ENCODE assay signal across 8 cellular contexts in the genomic region with DNA sequence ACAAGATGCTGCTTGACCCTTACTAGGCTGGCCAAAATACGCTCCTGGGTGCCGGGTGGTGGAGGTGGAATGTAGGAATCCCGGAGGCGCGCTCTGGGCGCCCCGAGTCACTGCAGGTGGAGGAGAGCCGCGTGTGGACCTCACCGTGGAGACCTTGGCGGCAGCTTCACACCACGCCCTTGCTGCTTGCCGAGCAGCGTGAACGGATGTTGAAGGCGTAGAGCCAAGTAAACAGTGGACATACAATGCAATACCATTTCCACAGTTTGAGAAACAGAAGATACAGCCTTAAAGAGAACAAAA. TPM values are rescaled to one million over a fixed set of nuclear protein-coding genes. Genes with fewer than 3 reads are reported as not detected.
DNase-seq lines count a peak whose midpoint lies in the region; ATAC-seq and TF ChIP-seq lines count a peak whose summit lies in the region.

No MANE protein-coding gene starts in this region.

- peaks cover 23% of the 10 kb centered on the region for H3F3A ChIP-seq in DOHH2 (ENCODE audit: control insufficient read depth, insufficient read depth)

- ATAC-seq in HG02981 (IDR thresholded peaks at IDR 0.05; ENCODE audit: unreplicated experiment) (no peak), HG03139 (IDR thresholded peaks at IDR 0.05; ENCODE audit: unreplicated experiment) (no peak)

- H3K36me3 Mint-ChIP-seq in HFFc6 (ENCODE audit: low read depth) (peaks cover 4% of the 10 kb centered on the region; the same call in 1 of the 2 replicates), progenitor cell of endocrine pancreas (ENCODE audit: insufficient read depth) (peaks cover 1% of the 10 kb centered on the region)
- H3K36me3 Mint-ChIP-seq in activated naive CD4-positive, alpha-beta T cell treated with anti-CD3 and anti-CD28 coated beads, Interleukin-2, amount 10 ng/mL, durations not matched to agents 7 days and 5 days = no peaks in the 10 kb centered on the region

- no peaks in the 10 kb centered on the region for H3K9me3 Mint-ChIP-seq in HFFc6
- H3K9me3 Mint-ChIP-seq in activated naive CD4-positive, alpha-beta T cell treated with anti-CD3 and anti-CD28 coated beads, Interleukin-2, amount 10 ng/mL, durations not matched to agents 7 days and 5 days = no peaks in the 10 kb centered on the region
- H3K9me3 Mint-ChIP-seq in progenitor cell of endocrine pancreas (ENCODE audit: low read depth) = no peaks in the 10 kb centered on the region

- TF ChIP-seq CTCF in DOHH2 (IDR thresholded peaks at IDR 0.05; ENCODE audit: low read depth, low read length, poor library complexity, severe bottlenecking) (no peak), HFFc6 (IDR thresholded peaks at IDR 0.05) (no peak), OCI-LY3 (IDR thresholded peaks at IDR 0.05; ENCODE audit: low read depth, low read length) (no peak), progenitor cell of endocrine pancreas (IDR thresholded peaks at IDR 0.05; ENCODE audit: unreplicated experiment) (no peak)

- H3K36me3 ChIP-seq in DOHH2 (ENCODE audit: control insufficient read depth, low read length) (peaks cover 50% of the 10 kb centered on the region), OCI-LY3 (replicated peaks; ENCODE audit: low read depth, low read length) (no peaks in the 10 kb centered on the region)

- intact Hi-C loops in head of caudate nucleus (cut with DNase I) = no loop called here

- H4K20me1 ChIP-seq in DOHH2 (ENCODE audit: control insufficient read depth, insufficient read depth, low read depth, low read length) (no peaks in the 10 kb centered on the region; the same call in 1 of the 2 replicates), OCI-LY3 (ENCODE audit: insufficient read depth, low read length) (no peaks in the 10 kb centered on the region)

- H3K4me3 Mint-ChIP-seq in HFFc6 (peak overlapping the region; percentile 95), progenitor cell of endocrine pancreas (ENCODE audit: low read depth) (peak overlapping the region; percentile 71)
- H3K4me3 Mint-ChIP-seq in activated naive CD4-positive, alpha-beta T cell treated with anti-CD3 and anti-CD28 coated beads, Interleukin-2, amount 10 ng/mL, durations not matched to agents 7 days and 5 days = peak overlapping the region; percentile 73

- no peak overlapping the region for H3K9ac ChIP-seq in OCI-LY3 (ENCODE audit: low read length)

- no peaks in the 10 kb centered on the region for H3K9me3 ChIP-seq in DOHH2 (ENCODE audit: control insufficient read depth, insufficient read depth, low read length)
- no peaks in the 10 kb centered on the region for H3K9me3 ChIP-seq in OCI-LY3 (ENCODE audit: insufficient read depth, low read length)

- peaks cover 57% of the 10 kb centered on the region for H3K79me2 ChIP-seq in DOHH2 (ENCODE audit: control insufficient read depth, low read length)
- no peaks in the 10 kb centered on the region for H3K79me2 ChIP-seq in OCI-LY3 (ENCODE audit: low read length)

- H3K4me1 ChIP-seq in DOHH2 (ENCODE audit: control insufficient read depth, low read length) = peaks cover 40% of the 10 kb centered on the region
- H3K4me1 ChIP-seq in OCI-LY3 (ENCODE audit: low read length) = peaks cover 3% of the 10 kb centered on the region

- CTCF ChIA-PET in activated naive CD4-positive, alpha-beta T cell treated with anti-CD3 and anti-CD28 coated beads, Interleukin-2, amount 10 ng/mL, durations not matched to agents 7 days and 5 days (lab: Charles Lee) = interaction anchor here (1.7 kb wide), 1 partner anchor 31 kb away, joined by 6 read pairs; no protein-coding TSS in a partner anchor

- peak overlapping the region; percentile 83; the same call in 1 of the 2 replicates for H2AFZ ChIP-seq in OCI-LY3 (ENCODE audit: low read depth, low read length)

- no peaks in the 10 kb centered on the region for H3K9me2 ChIP-seq in DOHH2 (replicated peaks; ENCODE audit: control insufficient read depth, low read length)

- H3K4me1 Mint-ChIP-seq in HFFc6 (ENCODE audit: low read depth) = peaks cover 32% of the 10 kb centered on the region
- peaks cover 32% of the 10 kb centered on the region for H3K4me1 Mint-ChIP-seq in activated naive CD4-positive, alpha-beta T cell treated with anti-CD3 and anti-CD28 coated beads, Interleukin-2, amount 10 ng/mL, durations not matched to agents 7 days and 5 days
- peaks cover 15% of the 10 kb centered on the region for H3K4me1 Mint-ChIP-seq in progenitor cell of endocrine pancreas (ENCODE audit: low read depth)

- DNase-seq in HFFc6 (peak; percentile 10), head of caudate nucleus (peak in 37 of 42 donors; percentile 13 to 71 (median 39)), progenitor cell of endocrine pancreas (ENCODE audit: low spot score, unreplicated experiment) (peak; percentile 13)
- DNase-seq in activated naive CD4-positive, alpha-beta T cell treated with anti-CD3 and anti-CD28 coated beads, Interleukin-2, amount 10 ng/mL, durations not matched to agents 7 days and 5 days = peak; percentile 60

- H3K27ac ChIP-seq in DOHH2 (ENCODE audit: low read depth, low read length) (peak overlapping the region; percentile 95), OCI-LY3 (ENCODE audit: low read length) (no peak overlapping the region)

- peak overlapping the region; percentile 91 for H3K27ac Mint-ChIP-seq in HFFc6
- H3K27ac Mint-ChIP-seq in activated naive CD4-positive, alpha-beta T cell treated with anti-CD3 and anti-CD28 coated beads, Interleukin-2, amount 10 ng/mL, durations not matched to agents 7 days and 5 days = peak overlapping the region; percentile 24
- H3K27ac Mint-ChIP-seq in progenitor cell of endocrine pancreas = peak overlapping the region; percentile 38

- H3K27me3 ChIP-seq in DOHH2 (ENCODE audit: control insufficient read depth, low read length) = peaks cover 3% of the 10 kb centered on the region; the same call in 1 of the 2 replicates
- H3K27me3 ChIP-seq in OCI-LY3 (ENCODE audit: low read depth, low read length) = peaks cover 32% of the 10 kb centered on the region

- H3K4me2 ChIP-seq in DOHH2 (ENCODE audit: low read length) (peak overlapping the region; percentile 74), OCI-LY3 (ENCODE audit: low read length) (peak overlapping the region; percentile 83)

- peaks cover 2% of the 10 kb centered on the region for H3K27me3 Mint-ChIP-seq in HFFc6 (ENCODE audit: insufficient read depth)
- H3K27me3 Mint-ChIP-seq in activated naive CD4-positive, alpha-beta T cell treated with anti-CD3 and anti-CD28 coated beads, Interleukin-2, amount 10 ng/mL, durations not matched to agents 7 days and 5 days = peaks cover 52% of the 10 kb centered on the region
- peaks cover 51% of the 10 kb centered on the region for H3K27me3 Mint-ChIP-seq in progenitor cell of endocrine pancreas

- H3K4me3 ChIP-seq in DOHH2 (ENCODE audit: low read length) = peak overlapping the region; percentile 77
- H3K4me3 ChIP-seq in OCI-LY3 (ENCODE audit: low read length) = peak overlapping the region; percentile 78

RNA-seq across cellular contexts. Expression of gene NCR3LG1, which starts 1.3 kb away (rescaled TPM):
- 1 to 10 TPM; 2.2 to 3.4 (median 2.5) TPM for total RNA-seq in HFFc6 (2021; fragmentation: NEBNext Ultra II Directional; extraction: Animal tissue kit (Norgen Biotek cat#: 25700))
- 1.3 and 2.1 TPM in 2 replicates for total RNA-seq in progenitor cell of endocrine pancreas

RNA-seq across cellular contexts. Expression of gene KCNJ11, which starts 35.6 kb away (rescaled TPM):
- not detected for total RNA-seq in HFFc6 (2021; fragmentation: NEBNext Ultra II Directional; extraction: Animal tissue kit (Norgen Biotek cat#: 25700))
- total RNA-seq in progenitor cell of endocrine pancreas = 8.1 and 10.4 TPM in 2 replicates

Comparison
In these comparisons a context has a peak if more than half of its experiments do, and no peak if none do; other contexts are left out.
1. DNase-seq: peak in every context shown above with its lines; median percentile 60 in activated naive CD4-positive, alpha-beta T cell treated with anti-CD3 and anti-CD28 coated beads, Interleukin-2, amount 10 ng/mL, durations not matched to agents 7 days and 5 days; 39 in head of caudate nucleus; 13 in progenitor cell of endocrine pancreas; 10 in HFFc6.
2. H3K27ac Mint-ChIP-seq: peak in every context shown above with its lines; median percentile 91 in HFFc6; 38 in progenitor cell of endocrine pancreas; 24 in activated naive CD4-positive, alpha-beta T cell treated with anti-CD3 and anti-CD28 coated beads, Interleukin-2, amount 10 ng/mL, durations not matched to agents 7 days and 5 days.